10 cellular contexts compared by ENCODE assay signal in genomic region chr11:128470081-128470480, GRCh38.
DNase-seq lines count a peak whose midpoint lies in the region; ATAC-seq and TF ChIP-seq lines count a peak whose summit lies in the region.
"Had no signal": no experiment of that assay in that cellular context is flagged by ENCODE, and none has a peak within 500 bp of the region (broad histone marks: within the 10 kb centered on the region; RNA-seq: fewer than 3 reads in every experiment).

No MANE protein-coding gene starts in this region.

- H3K4me3 ChIP-seq in ACC112 (ENCODE audit: low read depth, low read length) (no peak overlapping the region), left lung (no peak overlapping the region), thyroid gland (replicated peaks in 1 of 3) (no peak overlapping the region)

- CTCF ChIA-PET in activated CD8-positive, alpha-beta T cell treated with anti-CD3 and anti-CD28 coated beads for 36 hours (lab: Charles Lee), result interaction anchor here (1.0 to 8.9 kb wide), 8 partner anchors 34 to 180 kb away, joined by 3 to 93 read pairs (median 5); no protein-coding TSS in a partner anchor

- ATAC-seq in activated CD8-positive, alpha-beta T cell treated with anti-CD3 and anti-CD28 coated beads for 36 hours, result peak; percentile 18
- no peak for ATAC-seq in left lung
- no peak for ATAC-seq in GM21526 (IDR thresholded peaks at IDR 0.05; ENCODE audit: low FRiP score, unreplicated experiment)

- peak overlapping the region; percentile 97 for H3K27ac Mint-ChIP-seq in activated CD8-positive, alpha-beta T cell treated with anti-CD3 and anti-CD28 coated beads for 36 hours
- H3K27ac Mint-ChIP-seq in immature natural killer cell, result peak overlapping the region; percentile 91 to 99 (median 98)

- POLR2A ChIA-PET in activated CD8-positive, alpha-beta T cell treated with anti-CD3 and anti-CD28 coated beads for 36 hours (lab: Charles Lee), result interaction anchor here (0.6 to 33.4 kb wide), 8 partner anchors 27 to 320 kb away, joined by 3 to 1082 read pairs (median 4); no protein-coding TSS in a partner anchor

- intact Hi-C loops in activated CD8-positive, alpha-beta T cell treated with anti-CD3 and anti-CD28 coated beads for 36 hours (cut with micrococcal nuclease), result loop anchor here (2.0 to 5.0 kb wide), 5 partner anchors 37 to 238 kb away; no protein-coding TSS in a partner anchor
- intact Hi-C loops in left lung (cut with DNase I), result no loop called here
- intact Hi-C loops in thyroid gland (cut with DNase I), result no loop called here

- no peaks in the 10 kb centered on the region for H3K27me3 Mint-ChIP-seq in activated CD8-positive, alpha-beta T cell treated with anti-CD3 and anti-CD28 coated beads for 36 hours
- H3K27me3 Mint-ChIP-seq in immature natural killer cell (ENCODE audit: low read depth in 3 of 3), result peaks cover 6 to 8% (median 7%) of the 10 kb centered on the region in 3 donors

- H3K9me3 Mint-ChIP-seq in activated CD8-positive, alpha-beta T cell treated with anti-CD3 and anti-CD28 coated beads for 36 hours, result no peaks in the 10 kb centered on the region
- no peaks in the 10 kb centered on the region for H3K9me3 Mint-ChIP-seq in immature natural killer cell

- no peak for TF ChIP-seq POLR2A in thyroid gland (IDR thresholded peaks at IDR 0.05)

- DNase-seq in GM20000 (ENCODE audit: low spot score) (peak; percentile 43), immature natural killer cell (peak; percentile 44 to 55 (median 44)), left lung (no peak), hepatic stellate cell (ENCODE audit: low spot score) (no peak), thyroid gland (no peak)
- DNase-seq in activated CD8-positive, alpha-beta T cell treated with anti-CD3 and anti-CD28 coated beads for 36 hours, result peak; percentile 83
- DNase-seq: NCI-H2171, T-helper 9 cell had no signal

- no peak overlapping the region for H2AFZ ChIP-seq in ACC112 (ENCODE audit: low read length, unreplicated experiment)

- TF ChIP-seq CTCF in GM20000 (IDR thresholded peaks at IDR 0.05; ENCODE audit: extremely low read depth, missing control alignments) (no peak), left lung (IDR thresholded peaks at IDR 0.05) (no peak), thyroid gland (IDR thresholded peaks at IDR 0.05) (no peak)
- no peak for TF ChIP-seq CTCF in activated CD8-positive, alpha-beta T cell treated with anti-CD3 and anti-CD28 coated beads for 36 hours (IDR thresholded peaks at IDR 0.05)

- H3K4me1 ChIP-seq in ACC112 (ENCODE audit: control insufficient read depth, insufficient read depth, low read length, unreplicated experiment) (peaks cover 96% of the 10 kb centered on the region), left lung (peaks cover 41 to 97% of the 10 kb centered on the region in 2 donors), thyroid gland (peaks cover 37 to 72% of the 10 kb centered on the region in 2 donors)

- H3K27me3 ChIP-seq in ACC112 (ENCODE audit: insufficient read depth, low read length) (no peaks in the 10 kb centered on the region), left lung (no peaks in the 10 kb centered on the region), thyroid gland (no peaks in the 10 kb centered on the region)

- WGBS in thyroid gland, 2 donors, result 70 to 85% methylated on average over 5 of the region's 5 CpGs

- peaks cover 96% of the 10 kb centered on the region for H3K36me3 Mint-ChIP-seq in activated CD8-positive, alpha-beta T cell treated with anti-CD3 and anti-CD28 coated beads for 36 hours (ENCODE audit: low read depth)
- peaks cover 32 to 69% (median 42%) of the 10 kb centered on the region in 3 donors for H3K36me3 Mint-ChIP-seq in immature natural killer cell

- H3K9me3 ChIP-seq in left lung (no peaks in the 10 kb centered on the region), thyroid gland (no peaks in the 10 kb centered on the region)

- H3K27ac ChIP-seq in ACC112 (ENCODE audit: low read depth, low read length), result peak overlapping the region; percentile 99
- peak overlapping the region in 1 of 2 donors; percentile 20 for H3K27ac ChIP-seq in left lung
- H3K27ac ChIP-seq in thyroid gland, result peak overlapping the region in 1 of 3 donors; percentile 19

- peak overlapping the region; percentile 68 for H3K4me3 Mint-ChIP-seq in activated CD8-positive, alpha-beta T cell treated with anti-CD3 and anti-CD28 coated beads for 36 hours
- peak overlapping the region; percentile 51 to 81 (median 61) for H3K4me3 Mint-ChIP-seq in immature natural killer cell

- H3K79me2 ChIP-seq in ACC112 (ENCODE audit: control insufficient read depth, insufficient read depth, low read length, unreplicated experiment), result peaks cover 96% of the 10 kb centered on the region

- H3K4me1 Mint-ChIP-seq in activated CD8-positive, alpha-beta T cell treated with anti-CD3 and anti-CD28 coated beads for 36 hours (ENCODE audit: low read depth), result peaks cover 94% of the 10 kb centered on the region
- peaks cover 100% of the 10 kb centered on the region in 2 donors for H3K4me1 Mint-ChIP-seq in immature natural killer cell

- H3K36me3 ChIP-seq in ACC112 (ENCODE audit: insufficient read depth, low read length) (peaks cover 67% of the 10 kb centered on the region), left lung (peaks cover 0 to 62% of the 10 kb centered on the region in 2 donors), thyroid gland (no peaks in the 10 kb centered on the region)

Comparison
In these comparisons a context has a peak if more than half of its experiments do, and no peak if none do; other contexts are left out.
1. DNase-seq: peak in GM20000 (single experiment), activated CD8-positive, alpha-beta T cell treated with anti-CD3 and anti-CD28 coated beads for 36 hours (single experiment) and immature natural killer cell (3 of 3); none in left lung (0 of 2), hepatic stellate cell (single experiment) and thyroid gland (0 of 2).